In genomic region chr12:44294649-44295048, GRCh38 we compare ENCODE assay signal across 15 cellular contexts.
DNase-seq lines count a peak whose midpoint lies in the region; ATAC-seq, FAIRE-seq and TF ChIP-seq lines count a peak whose summit lies in the region.
"Had no signal": no experiment of that assay in that cellular context is flagged by ENCODE, and none has a peak within 500 bp of the region (broad histone marks: within the 10 kb centered on the region; RNA-seq: fewer than 3 reads in every experiment).

No MANE protein-coding gene starts in this region.

- no peaks in the 10 kb centered on the region for H3K27me3 ChIP-seq in prostate gland (replicated peaks; ENCODE audit: insufficient read depth)

- DNase-seq in GM19239 (ENCODE audit: insufficient read length, low spot score), result no peak
- DNase-seq in memory B cell (ENCODE audit: low spot score in 2 of 2), result peak in 1 of 2 donors; percentile 1
- no peak for DNase-seq in COLO829 (ENCODE audit: low spot score)
- DNase-seq in prostate gland (ENCODE audit: low spot score), result no peak
- no peak for DNase-seq in HTR-8/SVneo (ENCODE audit: insufficient read length, low spot score)
- DNase-seq in T-helper 17 cell, result no peak
- DNase-seq: activated CD4-positive, CD25-positive, alpha-beta regulatory T cell; activated effector memory CD4-positive, alpha-beta T cell treated with anti-CD3 and anti-CD28 coated beads, Interleukin-2, amount 50 U/mL, for 16 hours; DMS153; glutamatergic neuron had no signal

- no peaks in the 10 kb centered on the region for H3K27me3 Mint-ChIP-seq in memory B cell
- H3K27me3 Mint-ChIP-seq in T-helper 17 cell, result no peaks in the 10 kb centered on the region

- peaks cover 11% of the 10 kb centered on the region for H3K36me3 Mint-ChIP-seq in memory B cell
- peaks cover 7% of the 10 kb centered on the region for H3K36me3 Mint-ChIP-seq in T-helper 17 cell (ENCODE audit: low read depth)

- intact Hi-C loops in prostate gland (cut with DNase I), result no loop called here

- WGBS in prostate gland, result 82% methylated on average over 1 of the region's 1 CpG

- peaks cover 16% of the 10 kb centered on the region for H3K4me1 Mint-ChIP-seq in memory B cell
- no peaks in the 10 kb centered on the region for H3K4me1 Mint-ChIP-seq in T-helper 17 cell

- H3K27ac ChIP-seq in prostate gland, result no peak overlapping the region

- H3K4me3 Mint-ChIP-seq in memory B cell (peak overlapping the region; percentile 49), T-helper 17 cell (no peak overlapping the region)
- H3K4me3 Mint-ChIP-seq: GM23338 had no signal

- H3K36me3 ChIP-seq in prostate gland, result no peaks in the 10 kb centered on the region

- peaks cover 5% of the 10 kb centered on the region for H3K9me3 Mint-ChIP-seq in memory B cell

- H3K27ac Mint-ChIP-seq in memory B cell (peak overlapping the region; percentile 74), T-helper 17 cell (no peak overlapping the region)
- H3K27ac Mint-ChIP-seq: GM23338 had no signal

- H3K4me3 ChIP-seq in prostate gland, result no peak overlapping the region
- H3K4me3 ChIP-seq: GM23338 had no signal

- TF ChIP-seq POLR2A in prostate gland (IDR thresholded peaks at IDR 0.05), result no peak

- no peaks in the 10 kb centered on the region for H3K4me1 ChIP-seq in prostate gland (replicated peaks)

- FAIRE-seq in GM19239 (lab: Jason Lieb, UNC), result peak; percentile 74
- FAIRE-seq in HTR-8/SVneo (lab: Jason Lieb, UNC), result no peak
- FAIRE-seq: colon had no signal

- no peak for TF ChIP-seq CTCF in prostate gland (IDR thresholded peaks at IDR 0.05)

- peak; percentile 94 for ATAC-seq in HG02588 (IDR thresholded peaks at IDR 0.05; ENCODE audit: unreplicated experiment)
- peak; percentile 98 for ATAC-seq in HG03378 (IDR thresholded peaks at IDR 0.05; ENCODE audit: unreplicated experiment)
- ATAC-seq in memory B cell (ENCODE audit: low read depth), result peak; percentile 92
- no peak for ATAC-seq in T-helper 17 cell
- ATAC-seq: GM23338, sciatic nerve had no signal

- H3K9me3 ChIP-seq in prostate gland, result peaks cover 4% of the 10 kb centered on the region
- H3K9me3 ChIP-seq in T-helper 17 cell (ENCODE audit: control insufficient read depth, low read length, poor library complexity, severe bottlenecking), result no peaks in the 10 kb centered on the region
